ENCODE assay signal across 15 cellular contexts in the genomic region with DNA sequence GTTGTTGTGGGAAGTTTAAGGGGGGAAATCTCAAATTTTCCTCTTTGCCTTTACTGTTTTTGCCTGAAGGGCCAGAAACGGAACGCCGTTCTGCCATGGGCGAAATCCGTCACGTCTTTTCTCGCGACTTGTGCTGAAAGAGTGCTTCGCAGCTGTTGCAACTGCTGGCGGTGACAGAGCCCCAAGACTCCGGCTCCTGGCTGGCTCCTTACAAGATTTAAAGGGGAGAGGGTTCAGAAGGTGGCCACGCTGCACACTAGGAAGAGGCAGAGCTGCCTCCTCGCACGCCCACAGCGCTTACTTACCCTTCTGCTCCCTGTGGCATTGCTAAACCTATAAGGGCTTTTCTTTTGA.
DNase-seq lines count a peak whose midpoint lies in the region; ATAC-seq and TF ChIP-seq lines count a peak whose summit lies in the region.
"Had no signal": no experiment of that assay in that cellular context is flagged by ENCODE, and none has a peak within 500 bp of the region (broad histone marks: within the 10 kb centered on the region; RNA-seq: fewer than 3 reads in every experiment).

No MANE protein-coding gene starts in this region.

- H3K27ac ChIP-seq in right cardiac atrium (ENCODE audit: low read length) (no peak overlapping the region), sigmoid colon (peak overlapping the region; percentile 19 to 61 (median 50))

- TF ChIP-seq EP300 in sigmoid colon (IDR thresholded peaks at IDR 0.05): no peak

- peaks cover 37% of the 10 kb centered on the region for H3K27me3 ChIP-seq in adipocyte (replicated peaks; ENCODE audit: control insufficient read depth, insufficient read depth, low read length)
- H3K27me3 ChIP-seq in right cardiac atrium (ENCODE audit: control insufficient read depth, insufficient read depth): no peaks in the 10 kb centered on the region
- peaks cover 0 to 1% (median 0%) of the 10 kb centered on the region in 3 donors for H3K27me3 ChIP-seq in sigmoid colon

- H3K9me3 ChIP-seq in adipocyte (ENCODE audit: control insufficient read depth, low read length): no peaks in the 10 kb centered on the region
- H3K9me3 ChIP-seq in right cardiac atrium (ENCODE audit: control insufficient read depth, low read length): no peaks in the 10 kb centered on the region
- H3K9me3 ChIP-seq in sigmoid colon: no peaks in the 10 kb centered on the region

- intact Hi-C loops in right cardiac atrium (cut with DNase I) (loop anchor here in 1 of 4 donors (10.0 kb wide), 1 partner anchor 1362 kb away; no protein-coding TSS in a partner anchor), sigmoid colon (cut with DNase I) (no loop called here)

- ATAC-seq in right cardiac atrium: peak in 1 of 2 donors; percentile 45
- ATAC-seq: activated naive CD4-positive, alpha-beta T cell treated with anti-CD3 and anti-CD28 coated beads, Interleukin-2, amount 50 U/mL, for 72 hours; effector memory CD8-positive, alpha-beta T cell; K562 had no signal

- H3K4me1 ChIP-seq in adipocyte (ENCODE audit: control insufficient read depth, insufficient read depth, low read length) (peaks cover 7% of the 10 kb centered on the region), right cardiac atrium (ENCODE audit: control insufficient read depth, insufficient read depth, low read length) (peaks cover 3% of the 10 kb centered on the region), sigmoid colon (peaks cover 0 to 21% (median 11%) of the 10 kb centered on the region in 4 donors)

- no peak for TF ChIP-seq POLR2A in sigmoid colon (IDR thresholded peaks at IDR 0.05)

- no peak for TF ChIP-seq CTCF in AG10803 (conservative IDR thresholded peaks at IDR 0.05; ENCODE audit: low read length)
- TF ChIP-seq CTCF in sigmoid colon (IDR thresholded peaks at IDR 0.05): no peak

- H3K9ac ChIP-seq in adipocyte (ENCODE audit: low read length): peak overlapping the region; percentile 54

- 24% methylated on average over 15 of the region's 15 CpGs for WGBS in right cardiac atrium
- WGBS in sigmoid colon, 2 donors: 28 to 43% methylated on average over 15 of the region's 15 CpGs

- H3K4me3 ChIP-seq in AG10803 (ENCODE audit: low read length) (peak overlapping the region; percentile 53), adipocyte (ENCODE audit: low read length) (peak overlapping the region; percentile 79), right cardiac atrium (ENCODE audit: low read length) (peak overlapping the region; percentile 6), sigmoid colon (peak overlapping the region; percentile 21 to 43 (median 37))
- H3K4me3 ChIP-seq: K562 had no signal

- no peaks in the 10 kb centered on the region for H3K36me3 ChIP-seq in adipocyte (ENCODE audit: control insufficient read depth, insufficient read depth, low read length, severe bottlenecking)
- no peaks in the 10 kb centered on the region for H3K36me3 ChIP-seq in sigmoid colon

- peak; percentile 45 for DNase-seq in AG10803 (ENCODE audit: low read depth)
- peak; percentile 41 for DNase-seq in adipocyte (ENCODE audit: low read depth)
- DNase-seq in right cardiac atrium: no peak
- DNase-seq in sigmoid colon: peak; percentile 72
- no peak for DNase-seq in HCEC 1CT
- DNase-seq in pons (ENCODE audit: low spot score): no peak
- DNase-seq in stimulated activated CD4-positive, alpha-beta T cell treated with anti-CD3 and anti-CD28 coated beads, Interleukin-1b, Interleukin-23, amount 100 ng/mL, for 48 hours: no peak
- no peak for DNase-seq in hepatic stellate cell (ENCODE audit: low spot score)
- DNase-seq: activated CD8-positive, alpha-beta memory T cell treated with anti-CD3 and anti-CD28 coated beads for 24 hours; effector memory CD8-positive, alpha-beta T cell; GDM1; NCI-H2029 treated with DMSO at 0.1 percent for 48 hours; T-helper 1 cell had no signal

Comparison
In these comparisons a context has a peak if more than half of its experiments do, and no peak if none do; other contexts are left out.
1. DNase-seq: peak in AG10803 (single experiment), adipocyte (single experiment) and sigmoid colon (single experiment); none in right cardiac atrium (0 of 3), HCEC 1CT (single experiment), pons (single experiment), stimulated activated CD4-positive, alpha-beta T cell treated with anti-CD3 and anti-CD28 coated beads, Interleukin-1b, Interleukin-23, amount 100 ng/mL, for 48 hours (single experiment) and hepatic stellate cell (single experiment).
2. H3K4me3 ChIP-seq: peak in every context shown above with its lines; median percentile 79 in adipocyte; 53 in AG10803; 37 in sigmoid colon; 6 in right cardiac atrium.